In genomic region chr12:130754234-130755001, GRCh38 we compare ENCODE assay signal across 12 cellular contexts. TPM values are rescaled to one million over a fixed set of nuclear protein-coding genes. Genes with fewer than 3 reads are reported as not detected.
DNase-seq lines count a peak whose midpoint lies in the region; ATAC-seq and TF ChIP-seq lines count a peak whose summit lies in the region.
"Had no signal": no experiment of that assay in that cellular context is flagged by ENCODE, and none has a peak within 500 bp of the region (broad histone marks: within the 10 kb centered on the region; RNA-seq: fewer than 3 reads in every experiment).

No MANE protein-coding gene starts in this region.

- H3K9me2 ChIP-seq in Loucy (replicated peaks; ENCODE audit: low read depth, low read length), result no peaks in the 10 kb centered on the region
- no peaks in the 10 kb centered on the region for H3K9me2 ChIP-seq in neural cell (ENCODE audit: insufficient read depth, low read length)
- H3K9me2 ChIP-seq: SK-N-SH had no signal

- H3K4me1 Mint-ChIP-seq in activated naive CD8-positive, alpha-beta T cell (ENCODE audit: low read depth), result peaks cover 11% of the 10 kb centered on the region

- no peak overlapping the region for H3K4me3 ChIP-seq in Loucy (ENCODE audit: low read length, poor library complexity, severe bottlenecking)
- H3K4me3 ChIP-seq in neural cell (ENCODE audit: low read length), result peak overlapping the region; percentile 4

- no peaks in the 10 kb centered on the region for H3K9me3 ChIP-seq in Loucy (ENCODE audit: insufficient read depth, low read depth, low read length)
- no peaks in the 10 kb centered on the region for H3K9me3 ChIP-seq in neural cell (ENCODE audit: low read length)
- H3K9me3 ChIP-seq: SK-N-SH had no signal

- H4K20me1 ChIP-seq in Loucy (ENCODE audit: insufficient read depth, low read length, poor library complexity, severe bottlenecking) (no peaks in the 10 kb centered on the region), neural cell (ENCODE audit: insufficient read depth) (no peaks in the 10 kb centered on the region)

- peak overlapping the region; percentile 94 for H3K27ac Mint-ChIP-seq in activated naive CD8-positive, alpha-beta T cell

- TF ChIP-seq CTCF in Loucy (conservative IDR thresholded peaks at IDR 0.05; ENCODE audit: low read length) (no peak), neural cell (IDR thresholded peaks at IDR 0.05; ENCODE audit: poor library complexity, severe bottlenecking) (no peak)

- H3K4me3 Mint-ChIP-seq in activated naive CD8-positive, alpha-beta T cell, result peak overlapping the region; percentile 48

- DNase-seq in D341Med (ENCODE audit: low spot score) (peak; percentile 69), SIG-M5 (lab: John Stamatoyannopoulos, UW) (no peak), NCI-H1092 (lab: John Stamatoyannopoulos, UW) (no peak)
- DNase-seq: activated CD4-positive, alpha-beta T cell treated with anti-CD3 and anti-CD28 coated beads for 4 hours; DMS53; left cardiac atrium; SK-N-SH had no signal

- no peaks in the 10 kb centered on the region for H3K27me3 Mint-ChIP-seq in activated naive CD8-positive, alpha-beta T cell

- peaks cover 5% of the 10 kb centered on the region for H3K36me3 Mint-ChIP-seq in activated naive CD8-positive, alpha-beta T cell

- H2AFZ ChIP-seq in Loucy (ENCODE audit: low read length) (peak overlapping the region; percentile 27; the same call in 1 of the 2 replicates), neural cell (ENCODE audit: low read depth, low read length) (no peak overlapping the region)
- H2AFZ ChIP-seq: parathyroid adenoma had no signal

- H3K27me3 ChIP-seq in Loucy (ENCODE audit: insufficient read depth, low read length, poor library complexity, severe bottlenecking) (no peaks in the 10 kb centered on the region), neural cell (ENCODE audit: insufficient read depth, low read depth, low read length) (no peaks in the 10 kb centered on the region)

- no peak for TF ChIP-seq RAD21 in neural cell (conservative IDR thresholded peaks at IDR 0.05)

- H3K27ac ChIP-seq in neural cell (ENCODE audit: low read length), result peak overlapping the region; percentile 9
- H3K27ac ChIP-seq: parathyroid adenoma had no signal

- H3K4me1 ChIP-seq in Loucy (ENCODE audit: insufficient read depth, low read length, poor library complexity, severe bottlenecking), result no peaks in the 10 kb centered on the region
- H3K4me1 ChIP-seq: parathyroid adenoma had no signal

- H3K4me2 ChIP-seq in Loucy (ENCODE audit: low read depth, low read length, poor library complexity, severe bottlenecking), result no peak overlapping the region
- H3K4me2 ChIP-seq in neural cell (ENCODE audit: low read length), result no peak overlapping the region
- H3K4me2 ChIP-seq: SK-N-SH had no signal

- H3K36me3 ChIP-seq in Loucy (ENCODE audit: insufficient read depth, low read length) (no peaks in the 10 kb centered on the region), neural cell (ENCODE audit: insufficient read depth, low read length) (no peaks in the 10 kb centered on the region)

- no peaks in the 10 kb centered on the region for H3F3A ChIP-seq in Loucy (ENCODE audit: low read depth)
- H3F3A ChIP-seq in neural cell (ENCODE audit: insufficient read depth, low read length, poor library complexity, severe bottlenecking), result no peaks in the 10 kb centered on the region

- H3K9me3 Mint-ChIP-seq in activated naive CD8-positive, alpha-beta T cell (ENCODE audit: low read depth), result peaks cover 6% of the 10 kb centered on the region

- ATAC-seq in HG03159 (IDR thresholded peaks at IDR 0.05; ENCODE audit: unreplicated experiment), result no peak
- ATAC-seq: left cardiac atrium had no signal

- H3K9ac ChIP-seq in Loucy (ENCODE audit: low read depth, low read length, poor library complexity, severe bottlenecking) (no peak overlapping the region), neural cell (ENCODE audit: low read length) (no peak overlapping the region)
- H3K9ac ChIP-seq: parathyroid adenoma, SK-N-SH had no signal

- TF ChIP-seq EP300 in neural cell (conservative IDR thresholded peaks at IDR 0.05; ENCODE audit: poor library complexity, severe bottlenecking), result no peak

- H3K79me2 ChIP-seq in Loucy (ENCODE audit: insufficient read depth, low read length) (no peaks in the 10 kb centered on the region), neural cell (replicated peaks; ENCODE audit: insufficient read depth, low read length) (no peaks in the 10 kb centered on the region)
- H3K79me2 ChIP-seq: parathyroid adenoma had no signal

TF ChIP-seq in neural cell, 6 proteins besides CTCF, POLR2A, EP300 and RAD21:
- TF ChIP-seq REST (IDR thresholded peaks at IDR 0.05; ENCODE audit: borderline replicate concordance) (no peak), SMC3 (conservative IDR thresholded peaks at IDR 0.05; ENCODE audit: poor library complexity) (no peak), MXI1 (conservative IDR thresholded peaks at IDR 0.05; ENCODE audit: poor library complexity, severe bottlenecking) (no peak), POLR2AphosphoS5 (IDR thresholded peaks at IDR 0.05) (no peak), EZH2 (IDR thresholded peaks at IDR 0.05; ENCODE audit: borderline replicate concordance, insufficient read depth, low read length, poor library complexity, severe bottlenecking) (no peak), TAF1 (IDR thresholded peaks at IDR 0.05; ENCODE audit: low read depth) (no peak)
TF ChIP-seq in neural cell: peak in this region for 0.

RNA-seq across cellular contexts. Expression of gene RIMBP2, which starts 38.3 kb away (rescaled TPM):
- polyA plus RNA-seq in neural cell, result 14.6 and 18.9 TPM in 2 replicates
- 33.6 and 34.1 TPM in 2 replicates for polyA minus RNA-seq in neural cell
